Comparison of ENCODE assay signal across 8 cellular contexts in genomic region chr1:25232866-25233784, GRCh38. TPM values are rescaled to one million over a fixed set of nuclear protein-coding genes. Genes with fewer than 3 reads are reported as not detected.
DNase-seq lines count a peak whose midpoint lies in the region; ATAC-seq and TF ChIP-seq lines count a peak whose summit lies in the region.

No MANE protein-coding gene starts in this region.

- H3K27ac ChIP-seq in heart right ventricle = peak overlapping the region; percentile 68 to 95 (median 92)

- ATAC-seq in GM19397 (IDR thresholded peaks at IDR 0.05; ENCODE audit: unreplicated experiment) (peak; percentile 39), heart right ventricle (peak; percentile 81 to 94 (median 90))

- peaks cover 13% of the 10 kb centered on the region for H3K36me3 Mint-ChIP-seq in chondrocyte (ENCODE audit: low read depth)

- peaks cover 7 to 53% (median 41%) of the 10 kb centered on the region in 9 donors for H3K4me1 ChIP-seq in heart right ventricle

- no peaks in the 10 kb centered on the region for H3K9me3 Mint-ChIP-seq in chondrocyte (ENCODE audit: low read depth)

- intact Hi-C loops in heart right ventricle (cut with DNase I) = loop anchor here in 3 of 10 donors (10.0 kb wide), 2 partner anchors 112 to 582 kb away; partner anchors contain the start of gene MTFR1L (in 2 of the 3)

- peaks cover 28% of the 10 kb centered on the region for H3K4me1 Mint-ChIP-seq in chondrocyte (ENCODE audit: low read depth)

- DNase-seq in COLO829 (ENCODE audit: low spot score) (peak; percentile 78), HT1080 (ENCODE audit: low read depth) (peak; percentile 83), SHP77 treated with DMSO at 0.1 percent for 48 hours (lab: John Stamatoyannopoulos, UW) (peak; percentile 11), heart right ventricle (peak; percentile 55 to 83), pons (ENCODE audit: low spot score) (peak; percentile 91), chondrocyte (ENCODE audit: low spot score) (no peak)
- DNase-seq in activated naive CD8-positive, alpha-beta T cell treated with anti-CD3 and anti-CD28 coated beads, Interleukin-2, amount 50 U/mL, for 16 hours (ENCODE audit: low read depth, low spot score) = peak; percentile 15

- H3K9me3 ChIP-seq in heart right ventricle = no peaks in the 10 kb centered on the region

- H3K36me3 ChIP-seq in heart right ventricle = peaks cover 0 to 61% (median 18%) of the 10 kb centered on the region in 9 donors

- no peak overlapping the region for H3K4me3 Mint-ChIP-seq in chondrocyte (ENCODE audit: unreplicated experiment)

- H3K27me3 Mint-ChIP-seq in chondrocyte (ENCODE audit: low read depth) = no peaks in the 10 kb centered on the region

- no peaks in the 10 kb centered on the region for H3K27me3 ChIP-seq in heart right ventricle

- no peak for TF ChIP-seq CTCF in heart right ventricle (IDR thresholded peaks at IDR 0.05)
- TF ChIP-seq CTCF in chondrocyte (IDR thresholded peaks at IDR 0.05) = no peak

- 23% methylated on average over 13 of the region's 13 CpGs for WGBS in heart right ventricle, 2 donors

- H3K4me3 ChIP-seq in heart right ventricle = peak overlapping the region; percentile 69 to 90 (median 83)

- H3K27ac Mint-ChIP-seq in chondrocyte (ENCODE audit: unreplicated experiment) = no peak overlapping the region

RNA-seq across cellular contexts. Expression of gene SYF2, which starts 0.8 kb away (rescaled TPM):
- 49.1 and 51.1 TPM in 2 replicates for total RNA-seq in HT1080 (2014; rRNA removed; shearing (Covaris generic))
- polyA plus RNA-seq in HT1080 (2015; cell fraction: cytosol; rRNA removed) = 68.8 and 74.7 TPM in 2 replicates
- 41.3 and 43.1 TPM in 2 replicates for polyA plus RNA-seq in HT1080 (2015; cell fraction: nucleus; rRNA removed)
- total RNA-seq in heart right ventricle (10 to 100 TPM; 28.0 to 39.0 (median 35.6) TPM), chondrocyte (23.2 to 25.9 TPM (median 24.3 TPM) in 3 replicates)
- 10 to 100 TPM; 37.9 to 55.9 TPM for polyA plus RNA-seq in heart right ventricle

RNA-seq across cellular contexts. Expression of gene RSRP1, which starts 14.1 kb away (rescaled TPM):
- 32.5 and 33.8 TPM in 2 replicates for total RNA-seq in HT1080 (2014; rRNA removed; shearing (Covaris generic))
- polyA plus RNA-seq in HT1080 (2015; cell fraction: cytosol; rRNA removed) = 12.0 and 15.2 TPM in 2 replicates
- 259 and 333 TPM in 2 replicates for polyA plus RNA-seq in HT1080 (2015; cell fraction: nucleus; rRNA removed)
- total RNA-seq in heart right ventricle = 10 to 100 TPM; 21.1 to 47.3 (median 27.7) TPM
- polyA plus RNA-seq in heart right ventricle = 100 to 1,000 TPM in 1 of 2 donors, 10 to 100 TPM in 1; 33.1 to 455 TPM
- 68.5 to 96.7 TPM (median 76.4 TPM) in 3 replicates for total RNA-seq in chondrocyte

RNA-seq across cellular contexts. Expression of gene RHD, which starts 39.2 kb away (rescaled TPM):
- total RNA-seq in HT1080 (2014; rRNA removed; shearing (Covaris generic)) = not detected in 2 replicates
- not detected in 2 replicates for polyA plus RNA-seq in HT1080 (2015; cell fraction: cytosol; rRNA removed)
- not detected in 2 replicates for polyA plus RNA-seq in HT1080 (2015; cell fraction: nucleus; rRNA removed)
- total RNA-seq in heart right ventricle (under 1 TPM in 1 of 10 donors, not detected in 9; 0.11 TPM), chondrocyte (not detected in 3 replicates)
- not detected for polyA plus RNA-seq in heart right ventricle
